21 cellular contexts compared by ENCODE assay signal in genomic region chr15:47792231-47792630, GRCh38.
"Had no signal": no experiment of that assay in that cellular context is flagged by ENCODE, and none has a peak within 500 bp of the region (broad histone marks: within the 10 kb centered on the region; RNA-seq: fewer than 3 reads in every experiment).

No MANE protein-coding gene starts in this region.

- H3K27me3 ChIP-seq: colonic mucosa, esophagus squamous epithelium, neural progenitor cell, sigmoid colon, stomach, tibial nerve, upper lobe of left lung had no signal

- ATAC-seq: left lobe of liver; naive thymus-derived CD4-positive, alpha-beta T cell; right cardiac atrium; stimulated activated effector memory CD8-positive, alpha-beta T cell treated with anti-CD3 and anti-CD28 coated beads, Interleukin-12 subunit alpha, Interleukin-12 subunit beta, amount 100 ng/mL, for 72 hours had no signal

- H3K9me3 ChIP-seq: colonic mucosa, esophagus squamous epithelium, prostate gland, sigmoid colon, stomach, thoracic aorta, tibial nerve, upper lobe of left lung had no signal

- H2AFZ ChIP-seq: neural progenitor cell, parathyroid adenoma had no signal

- H3K36me3 ChIP-seq: colonic mucosa, esophagus squamous epithelium, neural progenitor cell, prostate gland, sigmoid colon, stomach, thoracic aorta, tibial nerve, upper lobe of left lung had no signal

- DNase-seq: colonic mucosa; effector memory CD4-positive, alpha-beta T cell; esophagus squamous epithelium; kidney; mesenchymal stem cell; naive thymus-derived CD4-positive, alpha-beta T cell; right cardiac atrium; sigmoid colon; stimulated activated CD4-positive, alpha-beta T cell treated with anti-CD3 and anti-CD28 coated beads, Interleukin-2, amount 100 ng/mL, for 24 hours; stimulated activated CD4-positive, alpha-beta T cell treated with anti-CD3 and anti-CD28 coated beads, Interleukin-4, amount 100 ng/mL, for 24 hours; stimulated activated naive CD4-positive, alpha-beta T cell treated with Interleukin-2 at 50 U/mL for 16 hours; stomach; upper lobe of left lung had no signal

- H3K4me1 ChIP-seq: colonic mucosa, prostate gland, sigmoid colon, stomach, upper lobe of left lung had no signal

- H3K4me3 ChIP-seq: colonic mucosa, esophagus squamous epithelium, lung, neural progenitor cell, prostate gland, sigmoid colon, stomach, thoracic aorta, tibial nerve, upper lobe of left lung had no signal

- H3K27ac ChIP-seq: colonic mucosa, esophagus squamous epithelium, neural progenitor cell, parathyroid adenoma, prostate gland, sigmoid colon, stomach, thoracic aorta, tibial nerve, upper lobe of left lung had no signal

- H3K9ac ChIP-seq: neural progenitor cell, parathyroid adenoma had no signal

- H3K79me2 ChIP-seq: parathyroid adenoma had no signal

- H3K4me2 ChIP-seq: neural progenitor cell had no signal
